Comparison of ENCODE assay signal across 19 cellular contexts in the genomic region with DNA sequence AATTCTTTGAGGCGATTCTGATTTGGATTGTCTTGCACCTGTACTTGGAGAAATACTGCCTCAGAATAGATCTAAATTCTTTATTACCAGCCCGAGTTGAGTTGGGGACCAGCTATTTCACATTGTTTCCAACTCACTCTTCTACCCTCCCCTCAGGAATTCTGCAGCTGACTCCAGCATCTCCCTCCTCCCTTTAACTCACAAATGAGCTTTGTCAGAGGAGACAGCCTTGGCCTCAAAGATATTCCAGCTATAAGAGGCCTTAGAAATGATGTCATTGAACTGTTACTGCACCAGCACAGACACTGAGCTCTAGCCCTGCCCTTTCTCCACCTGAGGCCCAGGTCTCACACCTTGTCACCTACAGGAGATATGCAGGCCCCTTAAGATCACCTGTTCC.
A peak's percentile ranks its signal among the peaks of the same experiment; 100 is the strongest.
DNase-seq lines count a peak whose midpoint lies in the region; ATAC-seq, FAIRE-seq and TF ChIP-seq lines count a peak whose summit lies in the region.
"Had no signal": no experiment of that assay in that cellular context is flagged by ENCODE, and none has a peak within 500 bp of the region (broad histone marks: within the 10 kb centered on the region; RNA-seq: fewer than 3 reads in every experiment).

No MANE protein-coding gene starts in this region.

- no peaks in the 10 kb centered on the region for H3K4me1 ChIP-seq in mammary epithelial cell (ENCODE audit: insufficient read depth, low read length)
- no peaks in the 10 kb centered on the region for H3K4me1 ChIP-seq in breast epithelium

- H3K36me3 ChIP-seq in mammary epithelial cell (ENCODE audit: insufficient read depth, low read length) (no peaks in the 10 kb centered on the region), breast epithelium (no peaks in the 10 kb centered on the region)

- WGBS in mammary epithelial cell (ENCODE audit: low coverage, missing lambda C conversion rate) = 38% methylated on average over 2 of the region's 2 CpGs

- TF ChIP-seq POLR2A in breast epithelium (IDR thresholded peaks at IDR 0.05) = no peak

- ATAC-seq in esophagus mucosa (peak; percentile 17), HG03039 (IDR thresholded peaks at IDR 0.05; ENCODE audit: unreplicated experiment) (no peak)
- ATAC-seq: stimulated activated naive CD8-positive, alpha-beta T cell treated with anti-CD3 and anti-CD28 coated beads, Interleukin-15, amount 100 ng/mL, for 72 hours had no signal

- BruUV-seq in mammary epithelial cell (replicated peaks; lab: Mats Ljungman, UMichigan) = no TSS peak

- CTCF ChIA-PET in mammary epithelial cell (lab: Charles Lee; ENCODE audit: low non-redundant PET) = no interaction called here

- intact Hi-C loops in mammary epithelial cell (cut with micrococcal nuclease) = no loop called here
- intact Hi-C loops in breast epithelium (cut with DNase I; ENCODE audit: low total_unique reads) = no loop called here

- no peaks in the 10 kb centered on the region for H3K9me3 ChIP-seq in mammary epithelial cell (replicated peaks; ENCODE audit: insufficient read depth, low read length)
- no peaks in the 10 kb centered on the region for H3K9me3 ChIP-seq in breast epithelium

- FAIRE-seq in urothelium cell line (lab: Jason Lieb, UNC) = no peak

- in situ Hi-C loops in mammary epithelial cell (cut with MboI; ENCODE audit: low sequenced_read_pairs in 2 of 2) = no loop called here

- TF ChIP-seq CTCF in mammary epithelial cell (conservative IDR thresholded peaks at IDR 0.05 in 1 of 2, IDR thresholded peaks at IDR 0.05 in 1 of 2; ENCODE audit: extremely low read depth in 1 of 2, insufficient read depth in 1 of 2, low read depth in 1 of 2, low read length in 2 of 2) (no peak), breast epithelium (IDR thresholded peaks at IDR 0.05) (no peak)

- no peak overlapping the region for H2AFZ ChIP-seq in mammary epithelial cell (ENCODE audit: low read depth, low read length)

- H3K79me2 ChIP-seq in mammary epithelial cell (ENCODE audit: insufficient read depth, low read length) = no peaks in the 10 kb centered on the region

- H3K27me3 ChIP-seq in mammary epithelial cell (ENCODE audit: insufficient read depth, low read length) = no peaks in the 10 kb centered on the region
- no peaks in the 10 kb centered on the region for H3K27me3 ChIP-seq in breast epithelium

- H3K27ac ChIP-seq in mammary epithelial cell (ENCODE audit: insufficient read depth, low read depth, low read length) = no peak overlapping the region
- no peak overlapping the region for H3K27ac ChIP-seq in breast epithelium
- H3K27ac ChIP-seq: HL-60, VCaP had no signal

- no peak overlapping the region for H3K4me2 ChIP-seq in mammary epithelial cell (ENCODE audit: insufficient read depth, low read depth, low read length)

- dilution Hi-C loops in mammary epithelial cell (cut with HindIII; ENCODE audit: low sequenced_read_pairs) = no loop called here

- DNase-seq in mammary epithelial cell = peak; percentile 25
- no peak for DNase-seq in breast epithelium (ENCODE audit: low spot score in 2 of 2)
- DNase-seq in mucosa of gallbladder (ENCODE audit: low spot score) = peak; percentile 53
- DNase-seq in urothelium cell line (ENCODE audit: low spot score) = peak; percentile 77
- DNase-seq in activated gamma-delta T cell treated with Interleukin-2 at 50 U/mL for 16 hours = no peak
- no peak for DNase-seq in stimulated activated CD4-positive, alpha-beta T cell treated with anti-CD3 and anti-CD28 coated beads, Interleukin-2, amount 100 ng/mL, for 24 hours
- DNase-seq: 8988T; activated CD8-positive, alpha-beta memory T cell treated with anti-CD3 and anti-CD28 coated beads for 24 hours; CD4-positive, alpha-beta memory T cell; Kasumi-1; NCI-H146; NCI-H526 treated with DMSO at 0.1 percent for 48 hours; occipital lobe; stimulated activated CD4-positive, alpha-beta T cell treated with anti-CD3 and anti-CD28 coated beads, Interleukin-12 subunit alpha, Interleukin-12 subunit beta, amount 100 ng/mL, for 4 hours; stimulated activated naive CD8-positive, alpha-beta T cell treated with anti-CD3 and anti-CD28 coated beads, Interleukin-15, amount 100 ng/mL, for 72 hours had no signal

- H3K9ac ChIP-seq in mammary epithelial cell (ENCODE audit: insufficient read depth, low read length) = no peak overlapping the region

- H4K20me1 ChIP-seq in mammary epithelial cell (ENCODE audit: insufficient read depth, low read length) = no peaks in the 10 kb centered on the region

- H3K4me3 ChIP-seq in mammary epithelial cell (replicated peaks in 1 of 3; ENCODE audit: insufficient read depth in 1 of 3, low read depth in 2 of 3, low read length in 3 of 3) = no peak overlapping the region
- H3K4me3 ChIP-seq in breast epithelium = no peak overlapping the region

Comparison
In these comparisons a context has a peak if more than half of its experiments do, and no peak if none do; other contexts are left out.
1. DNase-seq: peak in mammary epithelial cell (single experiment), mucosa of gallbladder (single experiment) and urothelium cell line (single experiment); none in breast epithelium (0 of 2), activated gamma-delta T cell treated with Interleukin-2 at 50 U/mL for 16 hours (single experiment) and stimulated activated CD4-positive, alpha-beta T cell treated with anti-CD3 and anti-CD28 coated beads, Interleukin-2, amount 100 ng/mL, for 24 hours (0 of 2).